Comparison of ENCODE assay signal across 1 cellular context in genomic region chr4:16161866-16162408, GRCh38.
TF ChIP-seq lines count a peak whose summit lies in the region.

No MANE protein-coding gene starts in this region.

TF ChIP-seq in SK-N-SH treated with all-trans-retinoic acid at 6 μM for 48 hours, 23 proteins besides CTCF, POLR2A, EP300 and RAD21 (continued from another document):
- TF ChIP-seq ZNF8 (CRISPR knock-in tag; IDR thresholded peaks at IDR 0.05), result no peak
TF ChIP-seq in SK-N-SH treated with all-trans-retinoic acid at 6 μM for 48 hours: peak in this region for 0.
